ENCODE assay signal across 1 cellular context in the genomic region with DNA sequence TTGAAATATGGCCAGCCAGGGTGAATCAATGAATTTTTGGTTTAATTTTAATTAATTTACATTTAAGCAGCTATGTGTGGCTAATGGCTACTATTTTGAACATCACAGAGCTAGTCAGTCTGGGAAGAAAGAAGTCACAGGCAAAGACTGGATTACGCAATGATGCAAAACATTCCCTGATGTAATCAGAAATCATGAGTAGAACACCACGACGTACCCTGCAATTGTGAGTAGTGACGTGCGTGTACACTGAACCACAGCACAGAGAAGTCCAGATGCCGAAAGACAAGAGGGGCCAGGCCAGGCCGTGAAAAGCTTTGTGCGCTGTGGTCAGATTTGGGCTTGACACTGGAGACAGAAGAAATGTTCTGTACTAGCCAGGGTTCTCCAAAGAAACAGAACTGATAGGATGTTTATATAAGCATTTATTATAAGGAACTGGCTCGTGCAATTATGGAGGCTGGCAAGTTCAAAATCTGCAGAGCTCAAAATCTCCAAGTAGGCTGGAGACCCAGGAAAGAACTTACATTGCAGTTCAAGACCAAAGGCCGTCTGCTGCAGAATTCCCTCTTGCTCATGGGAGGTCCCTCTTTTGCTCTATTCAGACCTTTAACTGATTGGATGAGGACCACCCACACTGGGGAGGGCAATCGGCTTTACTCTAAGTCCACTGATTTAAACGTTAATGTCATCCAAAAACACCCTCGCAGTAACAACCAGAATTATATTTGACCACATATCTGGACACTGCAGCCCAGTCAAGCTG.
TF ChIP-seq lines count a peak whose summit lies in the region.

No MANE protein-coding gene starts in this region.

TF ChIP-seq in K562, 482 proteins besides CTCF, POLR2A, EP300 and RAD21 (continued from another document and continues in another):
- TF ChIP-seq, protein P1, sequence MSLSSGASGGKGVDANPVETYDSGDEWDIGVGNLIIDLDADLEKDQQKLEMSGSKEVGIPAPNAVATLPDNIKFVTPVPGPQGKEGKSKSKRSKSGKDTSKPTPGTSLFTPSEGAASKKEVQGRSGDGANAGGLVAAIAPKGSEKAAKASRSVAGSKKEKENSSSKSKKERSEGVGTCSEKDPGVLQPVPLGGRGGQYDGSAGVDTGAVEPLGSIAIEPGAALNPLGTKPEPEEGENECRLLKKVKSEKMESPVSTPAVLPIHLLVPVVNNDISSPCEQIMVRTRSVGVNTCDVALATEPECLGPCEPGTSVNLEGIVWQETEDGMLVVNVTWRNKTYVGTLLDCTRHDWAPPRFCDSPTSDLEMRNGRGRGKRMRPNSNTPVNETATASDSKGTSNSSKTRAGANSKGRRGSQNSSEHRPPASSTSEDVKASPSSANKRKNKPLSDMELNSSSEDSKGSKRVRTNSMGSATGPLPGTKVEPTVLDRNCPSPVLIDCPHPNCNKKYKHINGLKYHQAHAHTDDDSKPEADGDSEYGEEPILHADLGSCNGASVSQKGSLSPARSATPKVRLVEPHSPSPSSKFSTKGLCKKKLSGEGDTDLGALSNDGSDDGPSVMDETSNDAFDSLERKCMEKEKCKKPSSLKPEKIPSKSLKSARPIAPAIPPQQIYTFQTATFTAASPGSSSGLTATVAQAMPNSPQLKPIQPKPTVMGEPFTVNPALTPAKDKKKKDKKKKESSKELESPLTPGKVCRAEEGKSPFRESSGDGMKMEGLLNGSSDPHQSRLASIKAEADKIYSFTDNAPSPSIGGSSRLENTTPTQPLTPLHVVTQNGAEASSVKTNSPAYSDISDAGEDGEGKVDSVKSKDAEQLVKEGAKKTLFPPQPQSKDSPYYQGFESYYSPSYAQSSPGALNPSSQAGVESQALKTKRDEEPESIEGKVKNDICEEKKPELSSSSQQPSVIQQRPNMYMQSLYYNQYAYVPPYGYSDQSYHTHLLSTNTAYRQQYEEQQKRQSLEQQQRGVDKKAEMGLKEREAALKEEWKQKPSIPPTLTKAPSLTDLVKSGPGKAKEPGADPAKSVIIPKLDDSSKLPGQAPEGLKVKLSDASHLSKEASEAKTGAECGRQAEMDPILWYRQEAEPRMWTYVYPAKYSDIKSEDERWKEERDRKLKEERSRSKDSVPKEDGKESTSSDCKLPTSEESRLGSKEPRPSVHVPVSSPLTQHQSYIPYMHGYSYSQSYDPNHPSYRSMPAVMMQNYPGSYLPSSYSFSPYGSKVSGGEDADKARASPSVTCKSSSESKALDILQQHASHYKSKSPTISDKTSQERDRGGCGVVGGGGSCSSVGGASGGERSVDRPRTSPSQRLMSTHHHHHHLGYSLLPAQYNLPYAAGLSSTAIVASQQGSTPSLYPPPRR (CRISPR knock-in tag; IDR thresholded peaks at IDR 0.05; ENCODE audit: borderline replicate concordance), result no peak
- TF ChIP-seq, protein P2, sequence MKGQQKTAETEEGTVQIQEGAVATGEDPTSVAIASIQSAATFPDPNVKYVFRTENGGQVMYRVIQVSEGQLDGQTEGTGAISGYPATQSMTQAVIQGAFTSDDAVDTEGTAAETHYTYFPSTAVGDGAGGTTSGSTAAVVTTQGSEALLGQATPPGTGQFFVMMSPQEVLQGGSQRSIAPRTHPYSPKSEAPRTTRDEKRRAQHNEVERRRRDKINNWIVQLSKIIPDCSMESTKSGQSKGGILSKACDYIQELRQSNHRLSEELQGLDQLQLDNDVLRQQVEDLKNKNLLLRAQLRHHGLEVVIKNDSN (CRISPR knock-in tag; IDR thresholded peaks at IDR 0.05), result no peak
- no peak for TF ChIP-seq CSDE1 (IDR thresholded peaks at IDR 0.05)
- no peak for TF ChIP-seq HMG20A (CRISPR knock-in tag; conservative IDR thresholded peaks at IDR 0.05)
- TF ChIP-seq, protein P3, sequence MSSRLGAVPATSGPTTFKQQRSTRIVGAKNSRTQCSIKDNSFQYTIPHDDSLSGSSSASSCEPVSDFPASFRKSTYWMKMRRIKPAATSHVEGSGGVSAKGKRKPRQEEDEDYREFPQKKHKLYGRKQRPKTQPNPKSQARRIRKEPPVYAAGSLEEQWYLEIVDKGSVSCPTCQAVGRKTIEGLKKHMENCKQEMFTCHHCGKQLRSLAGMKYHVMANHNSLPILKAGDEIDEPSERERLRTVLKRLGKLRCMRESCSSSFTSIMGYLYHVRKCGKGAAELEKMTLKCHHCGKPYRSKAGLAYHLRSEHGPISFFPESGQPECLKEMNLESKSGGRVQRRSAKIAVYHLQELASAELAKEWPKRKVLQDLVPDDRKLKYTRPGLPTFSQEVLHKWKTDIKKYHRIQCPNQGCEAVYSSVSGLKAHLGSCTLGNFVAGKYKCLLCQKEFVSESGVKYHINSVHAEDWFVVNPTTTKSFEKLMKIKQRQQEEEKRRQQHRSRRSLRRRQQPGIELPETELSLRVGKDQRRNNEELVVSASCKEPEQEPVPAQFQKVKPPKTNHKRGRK (tag; IDR thresholded peaks at IDR 0.05), result no peak
- TF ChIP-seq, protein P4, sequence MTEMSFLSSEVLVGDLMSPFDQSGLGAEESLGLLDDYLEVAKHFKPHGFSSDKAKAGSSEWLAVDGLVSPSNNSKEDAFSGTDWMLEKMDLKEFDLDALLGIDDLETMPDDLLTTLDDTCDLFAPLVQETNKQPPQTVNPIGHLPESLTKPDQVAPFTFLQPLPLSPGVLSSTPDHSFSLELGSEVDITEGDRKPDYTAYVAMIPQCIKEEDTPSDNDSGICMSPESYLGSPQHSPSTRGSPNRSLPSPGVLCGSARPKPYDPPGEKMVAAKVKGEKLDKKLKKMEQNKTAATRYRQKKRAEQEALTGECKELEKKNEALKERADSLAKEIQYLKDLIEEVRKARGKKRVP (CRISPR knock-in tag; IDR thresholded peaks at IDR 0.05), result peak; percentile 63; the same call in 1 of the 2 replicates
- no peak for TF ChIP-seq MTF1 (CRISPR knock-in tag; IDR thresholded peaks at IDR 0.05; ENCODE audit: borderline replicate concordance)
- peak; percentile 63 for TF ChIP-seq CTBP1 (IDR thresholded peaks at IDR 0.05; ENCODE audit: borderline replicate concordance)
- no peak for TF ChIP-seq BCOR (IDR thresholded peaks at IDR 0.05)
- TF ChIP-seq, protein P5, sequence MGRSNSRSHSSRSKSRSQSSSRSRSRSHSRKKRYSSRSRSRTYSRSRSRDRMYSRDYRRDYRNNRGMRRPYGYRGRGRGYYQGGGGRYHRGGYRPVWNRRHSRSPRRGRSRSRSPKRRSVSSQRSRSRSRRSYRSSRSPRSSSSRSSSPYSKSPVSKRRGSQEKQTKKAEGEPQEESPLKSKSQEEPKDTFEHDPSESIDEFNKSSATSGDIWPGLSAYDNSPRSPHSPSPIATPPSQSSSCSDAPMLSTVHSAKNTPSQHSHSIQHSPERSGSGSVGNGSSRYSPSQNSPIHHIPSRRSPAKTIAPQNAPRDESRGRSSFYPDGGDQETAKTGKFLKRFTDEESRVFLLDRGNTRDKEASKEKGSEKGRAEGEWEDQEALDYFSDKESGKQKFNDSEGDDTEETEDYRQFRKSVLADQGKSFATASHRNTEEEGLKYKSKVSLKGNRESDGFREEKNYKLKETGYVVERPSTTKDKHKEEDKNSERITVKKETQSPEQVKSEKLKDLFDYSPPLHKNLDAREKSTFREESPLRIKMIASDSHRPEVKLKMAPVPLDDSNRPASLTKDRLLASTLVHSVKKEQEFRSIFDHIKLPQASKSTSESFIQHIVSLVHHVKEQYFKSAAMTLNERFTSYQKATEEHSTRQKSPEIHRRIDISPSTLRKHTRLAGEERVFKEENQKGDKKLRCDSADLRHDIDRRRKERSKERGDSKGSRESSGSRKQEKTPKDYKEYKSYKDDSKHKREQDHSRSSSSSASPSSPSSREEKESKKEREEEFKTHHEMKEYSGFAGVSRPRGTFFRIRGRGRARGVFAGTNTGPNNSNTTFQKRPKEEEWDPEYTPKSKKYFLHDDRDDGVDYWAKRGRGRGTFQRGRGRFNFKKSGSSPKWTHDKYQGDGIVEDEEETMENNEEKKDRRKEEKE (IDR thresholded peaks at IDR 0.05; ENCODE audit: borderline replicate concordance in 1 of 2, control insufficient read depth in 1 of 2, low read depth in 2 of 2, low read length in 1 of 2), result no peak
- no peak for TF ChIP-seq KAT7 (CRISPR knock-in tag; IDR thresholded peaks at IDR 0.05; ENCODE audit: borderline replicate concordance)
- no peak for TF ChIP-seq NELFE (IDR thresholded peaks at IDR 0.05; ENCODE audit: insufficient read depth, insufficient read length)
- no peak for TF ChIP-seq TOE1 (IDR thresholded peaks at IDR 0.05; ENCODE audit: borderline replicate concordance)
- TF ChIP-seq TOE1 (CRISPR knock-in tag; IDR thresholded peaks at IDR 0.05; ENCODE audit: borderline replicate concordance, low read depth), result no peak
- peak; percentile 30; the same call in 1 of the 2 replicates for TF ChIP-seq ESRRA (IDR thresholded peaks at IDR 0.05; ENCODE audit: borderline replicate concordance, low read depth)
- TF ChIP-seq FOXP1 (CRISPR knock-in tag; IDR thresholded peaks at IDR 0.05), result no peak
- TF ChIP-seq, protein P6, sequence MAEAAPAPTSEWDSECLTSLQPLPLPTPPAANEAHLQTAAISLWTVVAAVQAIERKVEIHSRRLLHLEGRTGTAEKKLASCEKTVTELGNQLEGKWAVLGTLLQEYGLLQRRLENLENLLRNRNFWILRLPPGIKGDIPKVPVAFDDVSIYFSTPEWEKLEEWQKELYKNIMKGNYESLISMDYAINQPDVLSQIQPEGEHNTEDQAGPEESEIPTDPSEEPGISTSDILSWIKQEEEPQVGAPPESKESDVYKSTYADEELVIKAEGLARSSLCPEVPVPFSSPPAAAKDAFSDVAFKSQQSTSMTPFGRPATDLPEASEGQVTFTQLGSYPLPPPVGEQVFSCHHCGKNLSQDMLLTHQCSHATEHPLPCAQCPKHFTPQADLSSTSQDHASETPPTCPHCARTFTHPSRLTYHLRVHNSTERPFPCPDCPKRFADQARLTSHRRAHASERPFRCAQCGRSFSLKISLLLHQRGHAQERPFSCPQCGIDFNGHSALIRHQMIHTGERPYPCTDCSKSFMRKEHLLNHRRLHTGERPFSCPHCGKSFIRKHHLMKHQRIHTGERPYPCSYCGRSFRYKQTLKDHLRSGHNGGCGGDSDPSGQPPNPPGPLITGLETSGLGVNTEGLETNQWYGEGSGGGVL (CRISPR knock-in tag; IDR thresholded peaks at IDR 0.05), result no peak
- peak; percentile 100 for TF ChIP-seq CEBPB (tag; IDR thresholded peaks at IDR 0.05)
- TF ChIP-seq BDP1 (IDR thresholded peaks at IDR 0.05; ENCODE audit: insufficient read depth, insufficient read length), result no peak
- TF ChIP-seq SMARCE1 (IDR thresholded peaks at IDR 0.05), result peak; percentile 48; the same call in 1 of the 2 replicates
- TF ChIP-seq JUNB (CRISPR knock-in tag; conservative IDR thresholded peaks at IDR 0.05), result no peak
- no peak for TF ChIP-seq PURB (CRISPR knock-in tag; IDR thresholded peaks at IDR 0.05; ENCODE audit: low read depth)
- TF ChIP-seq, protein P7, sequence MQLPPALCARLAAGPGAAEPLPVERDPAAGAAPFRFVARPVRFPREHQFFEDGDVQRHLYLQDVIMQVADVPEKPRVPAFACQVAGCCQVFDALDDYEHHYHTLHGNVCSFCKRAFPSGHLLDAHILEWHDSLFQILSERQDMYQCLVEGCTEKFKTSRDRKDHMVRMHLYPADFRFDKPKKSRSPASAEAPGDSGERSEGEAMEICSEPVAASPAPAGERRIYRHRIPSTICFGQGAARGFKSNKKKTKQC (CRISPR knock-in tag; IDR thresholded peaks at IDR 0.05), result no peak
- TF ChIP-seq, protein P8, sequence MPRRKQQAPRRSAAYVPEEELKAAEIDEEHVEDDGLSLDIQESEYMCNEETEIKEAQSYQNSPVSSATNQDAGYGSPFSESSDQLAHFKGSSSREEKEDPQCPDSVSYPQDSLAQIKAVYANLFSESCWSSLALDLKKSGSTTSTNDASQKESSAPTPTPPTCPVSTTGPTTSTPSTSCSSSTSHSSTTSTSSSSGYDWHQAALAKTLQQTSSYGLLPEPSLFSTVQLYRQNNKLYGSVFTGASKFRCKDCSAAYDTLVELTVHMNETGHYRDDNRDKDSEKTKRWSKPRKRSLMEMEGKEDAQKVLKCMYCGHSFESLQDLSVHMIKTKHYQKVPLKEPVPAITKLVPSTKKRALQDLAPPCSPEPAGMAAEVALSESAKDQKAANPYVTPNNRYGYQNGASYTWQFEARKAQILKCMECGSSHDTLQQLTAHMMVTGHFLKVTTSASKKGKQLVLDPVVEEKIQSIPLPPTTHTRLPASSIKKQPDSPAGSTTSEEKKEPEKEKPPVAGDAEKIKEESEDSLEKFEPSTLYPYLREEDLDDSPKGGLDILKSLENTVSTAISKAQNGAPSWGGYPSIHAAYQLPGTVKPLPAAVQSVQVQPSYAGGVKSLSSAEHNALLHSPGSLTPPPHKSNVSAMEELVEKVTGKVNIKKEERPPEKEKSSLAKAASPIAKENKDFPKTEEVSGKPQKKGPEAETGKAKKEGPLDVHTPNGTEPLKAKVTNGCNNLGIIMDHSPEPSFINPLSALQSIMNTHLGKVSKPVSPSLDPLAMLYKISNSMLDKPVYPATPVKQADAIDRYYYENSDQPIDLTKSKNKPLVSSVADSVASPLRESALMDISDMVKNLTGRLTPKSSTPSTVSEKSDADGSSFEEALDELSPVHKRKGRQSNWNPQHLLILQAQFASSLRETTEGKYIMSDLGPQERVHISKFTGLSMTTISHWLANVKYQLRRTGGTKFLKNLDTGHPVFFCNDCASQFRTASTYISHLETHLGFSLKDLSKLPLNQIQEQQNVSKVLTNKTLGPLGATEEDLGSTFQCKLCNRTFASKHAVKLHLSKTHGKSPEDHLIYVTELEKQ (CRISPR knock-in tag; IDR thresholded peaks at IDR 0.05), result no peak
- TF ChIP-seq HDAC8 (tag; IDR thresholded peaks at IDR 0.05), result no peak
- TF ChIP-seq ZNF57 (CRISPR knock-in tag; IDR thresholded peaks at IDR 0.05), result no peak
- no peak for TF ChIP-seq SAP30 (IDR thresholded peaks at IDR 0.05; ENCODE audit: borderline replicate concordance, insufficient read depth, low read depth, low read length, poor library complexity, severe bottlenecking)
- TF ChIP-seq TGIF2 (CRISPR knock-in tag; IDR thresholded peaks at IDR 0.05), result no peak
- TF ChIP-seq TRIM24 (IDR thresholded peaks at IDR 0.05), result peak; percentile 24 to 67; a peak in 1 of 4 replicates
- 0 out of 2 replicates have a peak, but pooled peaks have one; percentile 27 for TF ChIP-seq ZNF589 (CRISPR knock-in tag; IDR thresholded peaks at IDR 0.05; ENCODE audit: low read depth)
- no peak for TF ChIP-seq ARID2 (IDR thresholded peaks at IDR 0.05)
- TF ChIP-seq, protein P9, sequence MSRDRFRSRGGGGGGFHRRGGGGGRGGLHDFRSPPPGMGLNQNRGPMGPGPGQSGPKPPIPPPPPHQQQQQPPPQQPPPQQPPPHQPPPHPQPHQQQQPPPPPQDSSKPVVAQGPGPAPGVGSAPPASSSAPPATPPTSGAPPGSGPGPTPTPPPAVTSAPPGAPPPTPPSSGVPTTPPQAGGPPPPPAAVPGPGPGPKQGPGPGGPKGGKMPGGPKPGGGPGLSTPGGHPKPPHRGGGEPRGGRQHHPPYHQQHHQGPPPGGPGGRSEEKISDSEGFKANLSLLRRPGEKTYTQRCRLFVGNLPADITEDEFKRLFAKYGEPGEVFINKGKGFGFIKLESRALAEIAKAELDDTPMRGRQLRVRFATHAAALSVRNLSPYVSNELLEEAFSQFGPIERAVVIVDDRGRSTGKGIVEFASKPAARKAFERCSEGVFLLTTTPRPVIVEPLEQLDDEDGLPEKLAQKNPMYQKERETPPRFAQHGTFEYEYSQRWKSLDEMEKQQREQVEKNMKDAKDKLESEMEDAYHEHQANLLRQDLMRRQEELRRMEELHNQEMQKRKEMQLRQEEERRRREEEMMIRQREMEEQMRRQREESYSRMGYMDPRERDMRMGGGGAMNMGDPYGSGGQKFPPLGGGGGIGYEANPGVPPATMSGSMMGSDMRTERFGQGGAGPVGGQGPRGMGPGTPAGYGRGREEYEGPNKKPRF (IDR thresholded peaks at IDR 0.05; ENCODE audit: low read depth, low read length), result no peak
- TF ChIP-seq FUS (optimal IDR thresholded peaks at IDR 0.05; ENCODE audit: low read depth, low read length), result no peak
- no peak for TF ChIP-seq MTA2 (IDR thresholded peaks at IDR 0.05; ENCODE audit: low read depth)
- no peak for TF ChIP-seq ZSCAN32 (CRISPR knock-in tag; IDR thresholded peaks at IDR 0.05)
- no peak for TF ChIP-seq XRCC4 (IDR thresholded peaks at IDR 0.05; ENCODE audit: extremely low read depth, insufficient read depth, insufficient read length)
- TF ChIP-seq TARDBP (IDR thresholded peaks at IDR 0.05), result no peak
- peak; percentile 56 for TF ChIP-seq FOSL1 (tag; conservative IDR thresholded peaks at IDR 0.05)
- TF ChIP-seq TEAD1 (CRISPR knock-in tag; IDR thresholded peaks at IDR 0.05), result 0 out of 4 replicates have a peak, but pooled peaks of 1 of the 2 experiments have one; percentile 52
- TF ChIP-seq RBM39 (optimal IDR thresholded peaks at IDR 0.05; ENCODE audit: low read depth, low read length), result no peak
